20 cellular contexts compared by ENCODE assay signal in the genomic region with DNA sequence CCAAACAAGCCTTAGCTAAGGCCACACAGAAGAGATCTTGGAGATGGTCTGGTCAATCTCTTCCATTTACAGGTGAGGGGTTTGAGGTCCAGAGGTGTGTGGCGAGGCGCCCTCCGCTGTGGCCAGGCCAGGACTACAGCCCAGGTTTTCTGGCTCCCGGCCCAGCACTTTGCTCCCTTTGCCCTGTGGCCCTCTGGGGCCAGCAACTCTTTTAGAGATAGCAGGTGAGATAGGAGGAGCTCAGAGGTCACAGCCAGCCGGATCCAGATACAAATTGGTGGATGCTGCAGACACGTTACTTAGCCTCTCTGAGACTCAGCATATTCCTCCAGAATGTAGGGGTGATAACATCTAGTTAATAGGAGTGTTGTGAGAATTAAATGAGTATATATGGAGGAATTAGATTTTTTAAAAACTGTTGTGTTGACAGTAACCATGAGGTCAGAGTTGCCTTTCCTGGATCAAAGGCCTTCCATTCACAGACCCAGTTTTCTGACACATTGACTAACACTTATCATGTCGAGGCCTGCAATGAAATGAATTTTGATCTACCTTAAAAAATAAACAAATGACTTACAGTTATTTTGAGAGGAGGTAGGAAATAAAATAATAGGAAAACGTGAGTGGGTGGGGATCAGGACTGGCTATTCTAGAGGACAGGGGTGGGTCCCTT. TPM values are rescaled to one million over a fixed set of nuclear protein-coding genes. Genes with fewer than 3 reads are reported as not detected.
DNase-seq lines count a peak whose midpoint lies in the region; ATAC-seq and TF ChIP-seq lines count a peak whose summit lies in the region.
"Had no signal": no experiment of that assay in that cellular context is flagged by ENCODE, and none has a peak within 500 bp of the region (broad histone marks: within the 10 kb centered on the region; RNA-seq: fewer than 3 reads in every experiment).

No MANE protein-coding gene starts in this region.

- peak overlapping the region; percentile 27 for H3K4me2 ChIP-seq in PC-9

- H3K4me3 Mint-ChIP-seq in Calu3 (ENCODE audit: low read depth, unreplicated experiment) = no peak overlapping the region
- H3K4me3 Mint-ChIP-seq in mesothelial cell of epicardium = no peak overlapping the region
- no peak overlapping the region for H3K4me3 Mint-ChIP-seq in T-cell
- H3K4me3 Mint-ChIP-seq in activated CD4-positive, alpha-beta memory T cell treated with anti-CD3 and anti-CD28 coated beads, Interleukin-2, amount 10 ng/mL, durations not matched to agents 7 days and 5 days = no peak overlapping the region
- H3K4me3 Mint-ChIP-seq: activated T-cell treated with anti-CD3 and anti-CD28 coated beads, Interleukin-2, amount 50 U/mL, for 72 hours; naive thymus-derived CD8-positive, alpha-beta T cell had no signal

- H3K4me3 ChIP-seq in PC-9 = no peak overlapping the region
- H3K4me3 ChIP-seq: ascending aorta, lung had no signal

- CTCF ChIA-PET in Calu3 (lab: Charles Lee) (interaction anchor here (2.0 kb wide), 1 partner anchor 219 kb away, joined by 7 read pairs; no protein-coding TSS in a partner anchor), PC-9 (lab: Charles Lee) (interaction anchor here (0.6 to 1.9 kb wide), 3 partner anchors 230 to 493 kb away, joined by 4 to 7 read pairs (median 5); no protein-coding TSS in a partner anchor), T-cell (lab: Charles Lee) (interaction anchor here in 1 of 2 donors (2.0 to 4.3 kb wide), 2 partner anchors 473 kb away, joined by 5 to 21 read pairs; no protein-coding TSS in a partner anchor)
- CTCF ChIA-PET in activated CD4-positive, alpha-beta memory T cell treated with anti-CD3 and anti-CD28 coated beads, Interleukin-2, amount 10 ng/mL, durations not matched to agents 7 days and 5 days (lab: Charles Lee) = interaction anchor here (1.2 kb wide), 1 partner anchor 13 kb away, joined by 3 read pairs; no protein-coding TSS in a partner anchor

- ATAC-seq in esophagus mucosa = peak; percentile 12
- no peak for ATAC-seq in T-cell (replicated peaks in 1 of 4)
- ATAC-seq: activated naive CD4-positive, alpha-beta T cell treated with anti-CD3 and anti-CD28 coated beads, Interleukin-2, amount 50 U/mL, for 72 hours; activated T-cell treated with anti-CD3 and anti-CD28 coated beads, Interleukin-2, amount 50 U/mL, for 72 hours; naive thymus-derived CD8-positive, alpha-beta T cell had no signal

- H3K27ac ChIP-seq in PC-9 = peak overlapping the region; percentile 45
- H3K27ac ChIP-seq: ascending aorta had no signal

- no peaks in the 10 kb centered on the region for H3K27me3 ChIP-seq in PC-9 (ENCODE audit: insufficient read depth, low read depth)
- H3K27me3 ChIP-seq: ascending aorta had no signal

- POLR2A ChIA-PET in PC-9 (lab: Charles Lee; ENCODE audit: unreplicated experiment) (no interaction called here), T-cell (lab: Charles Lee) (no interaction called here)
- POLR2A ChIA-PET in activated CD4-positive, alpha-beta memory T cell treated with anti-CD3 and anti-CD28 coated beads, Interleukin-2, amount 10 ng/mL, durations not matched to agents 7 days and 5 days (lab: Charles Lee) = no interaction called here

- H3F3A ChIP-seq in PC-9 (ENCODE audit: insufficient read depth, low read depth) = peaks cover 26% of the 10 kb centered on the region

- no peak overlapping the region for H2AFZ ChIP-seq in PC-9

- intact Hi-C loops in Calu3 (cut with micrococcal nuclease; ENCODE audit: unreplicated experiment) = loop anchor here (5.0 kb wide), 1 partner anchor 553 kb away; a partner anchor contains a TSS
- intact Hi-C loops in PC-9 (cut with micrococcal nuclease; ENCODE audit: unreplicated experiment) = loop anchor here (1.0 to 10.0 kb wide), 8 partner anchors 405 to 1285 kb away; a partner anchor contains a TSS

- H3K27me3 Mint-ChIP-seq in Calu3 (ENCODE audit: unreplicated experiment) (no peaks in the 10 kb centered on the region), mesothelial cell of epicardium (ENCODE audit: low read depth) (no peaks in the 10 kb centered on the region), T-cell (peaks cover 0 to 2% of the 10 kb centered on the region in 2 donors)
- H3K27me3 Mint-ChIP-seq in activated CD4-positive, alpha-beta memory T cell treated with anti-CD3 and anti-CD28 coated beads, Interleukin-2, amount 10 ng/mL, durations not matched to agents 7 days and 5 days = no peaks in the 10 kb centered on the region

- no peaks in the 10 kb centered on the region for H3K36me3 ChIP-seq in PC-9 (ENCODE audit: low read depth)
- H3K36me3 ChIP-seq: ascending aorta had no signal

- H3K27ac Mint-ChIP-seq in Calu3 (ENCODE audit: unreplicated experiment) = peak overlapping the region; percentile 37
- H3K27ac Mint-ChIP-seq in mesothelial cell of epicardium = peak overlapping the region; percentile 50
- no peak overlapping the region for H3K27ac Mint-ChIP-seq in T-cell
- no peak overlapping the region for H3K27ac Mint-ChIP-seq in activated CD4-positive, alpha-beta memory T cell treated with anti-CD3 and anti-CD28 coated beads, Interleukin-2, amount 10 ng/mL, durations not matched to agents 7 days and 5 days
- H3K27ac Mint-ChIP-seq: activated naive CD4-positive, alpha-beta T cell treated with anti-CD3 and anti-CD28 coated beads, Interleukin-2, amount 50 U/mL, for 72 hours; activated T-cell treated with anti-CD3 and anti-CD28 coated beads, Interleukin-2, amount 50 U/mL, for 72 hours; naive thymus-derived CD8-positive, alpha-beta T cell had no signal

- no peaks in the 10 kb centered on the region for H3K9me3 Mint-ChIP-seq in Calu3 (ENCODE audit: low read depth, unreplicated experiment)
- peaks cover 7% of the 10 kb centered on the region for H3K9me3 Mint-ChIP-seq in mesothelial cell of epicardium
- H3K9me3 Mint-ChIP-seq in T-cell = no peaks in the 10 kb centered on the region
- no peaks in the 10 kb centered on the region for H3K9me3 Mint-ChIP-seq in activated CD4-positive, alpha-beta memory T cell treated with anti-CD3 and anti-CD28 coated beads, Interleukin-2, amount 10 ng/mL, durations not matched to agents 7 days and 5 days

- H3K36me3 Mint-ChIP-seq in Calu3 (ENCODE audit: insufficient read depth, unreplicated experiment) (no peaks in the 10 kb centered on the region), mesothelial cell of epicardium (no peaks in the 10 kb centered on the region), T-cell (no peaks in the 10 kb centered on the region)
- no peaks in the 10 kb centered on the region for H3K36me3 Mint-ChIP-seq in activated CD4-positive, alpha-beta memory T cell treated with anti-CD3 and anti-CD28 coated beads, Interleukin-2, amount 10 ng/mL, durations not matched to agents 7 days and 5 days (ENCODE audit: low read depth)
- H3K36me3 Mint-ChIP-seq: activated naive CD4-positive, alpha-beta T cell treated with anti-CD3 and anti-CD28 coated beads, Interleukin-2, amount 50 U/mL, for 72 hours; naive thymus-derived CD8-positive, alpha-beta T cell had no signal

- H3K9me2 ChIP-seq in PC-9 (ENCODE audit: insufficient read depth) = no peaks in the 10 kb centered on the region

- H3K9me3 ChIP-seq in PC-9 (ENCODE audit: insufficient read depth, low read depth) = no peaks in the 10 kb centered on the region
- H3K9me3 ChIP-seq: ascending aorta had no signal

- H3K79me2 ChIP-seq in PC-9 (ENCODE audit: low read depth) = no peaks in the 10 kb centered on the region

- H3K4me1 Mint-ChIP-seq in Calu3 (ENCODE audit: low read depth, unreplicated experiment) = peaks cover 29% of the 10 kb centered on the region
- H3K4me1 Mint-ChIP-seq in mesothelial cell of epicardium = peaks cover 19% of the 10 kb centered on the region
- peaks cover 0 to 4% (median 3%) of the 10 kb centered on the region in 3 donors for H3K4me1 Mint-ChIP-seq in T-cell
- no peaks in the 10 kb centered on the region for H3K4me1 Mint-ChIP-seq in activated CD4-positive, alpha-beta memory T cell treated with anti-CD3 and anti-CD28 coated beads, Interleukin-2, amount 10 ng/mL, durations not matched to agents 7 days and 5 days

- DNase-seq in Calu3 = no peak
- no peak for DNase-seq in PC-9
- no peak for DNase-seq in mesothelial cell of epicardium (ENCODE audit: low spot score in 2 of 2, unreplicated experiment in 2 of 2)
- DNase-seq in mucosa of gallbladder (ENCODE audit: low spot score) = no peak
- DNase-seq in cerebellar cortex (ENCODE audit: low spot score) = no peak
- no peak for DNase-seq in T-cell
- DNase-seq in activated CD4-positive, alpha-beta memory T cell treated with anti-CD3 and anti-CD28 coated beads, Interleukin-2, amount 10 ng/mL, durations not matched to agents 7 days and 5 days = no peak
- DNase-seq: activated T-cell treated with anti-CD3 and anti-CD28 coated beads, Interleukin-2, amount 50 U/mL, for 72 hours; GF-D8; naive thymus-derived CD8-positive, alpha-beta T cell; NCI-H1930; NCI-H2227 treated with DMSO at 0.1 percent for 48 hours; stimulated activated naive CD4-positive, alpha-beta T cell had no signal

- H4K20me1 ChIP-seq in PC-9 (ENCODE audit: insufficient read depth) = no peaks in the 10 kb centered on the region

- BruUV-seq in Calu3 (replicated peaks; lab: Mats Ljungman, UMichigan) = no TSS peak
- no TSS peak for BruUV-seq in PC-9 (replicated peaks; lab: Mats Ljungman, UMichigan)

- no peak for TF ChIP-seq CTCF in Calu3 (IDR thresholded peaks at IDR 0.05; ENCODE audit: unreplicated experiment)
- no peak for TF ChIP-seq CTCF in PC-9 (conservative IDR thresholded peaks at IDR 0.05)
- no peak for TF ChIP-seq CTCF in mesothelial cell of epicardium (IDR thresholded peaks at IDR 0.05; ENCODE audit: unreplicated experiment)

- peaks cover 39% of the 10 kb centered on the region for H3K4me1 ChIP-seq in PC-9 (replicated peaks; ENCODE audit: insufficient read depth)
- H3K4me1 ChIP-seq: ascending aorta had no signal

RNA-seq across cellular contexts. Expression of a gene that starts 16.6 kb away (rescaled TPM):
- not detected in 2 replicates for total RNA-seq in Calu3 (2022)
- not detected in 2 replicates for total RNA-seq in PC-9 (2021)
- 0.12 TPM for total RNA-seq in esophagus mucosa
- not detected in 3 replicates for total RNA-seq in mesothelial cell of epicardium
- total RNA-seq in mucosa of gallbladder = not detected
- total RNA-seq in T-cell = not detected
- total RNA-seq in activated CD4-positive, alpha-beta memory T cell treated with anti-CD3 and anti-CD28 coated beads, Interleukin-2, amount 10 ng/mL, durations not matched to agents 7 days and 5 days = not detected
- total RNA-seq: activated naive CD4-positive, alpha-beta T cell treated with anti-CD3 and anti-CD28 coated beads, Interleukin-2, amount 50 U/mL, for 72 hours; activated T-cell treated with anti-CD3 and anti-CD28 coated beads, Interleukin-2, amount 50 U/mL, for 72 hours; ascending aorta; cerebellum; fibroblast of lung; lung; naive thymus-derived CD8-positive, alpha-beta T cell; posterior vena cava had no signal

RNA-seq across cellular contexts. Expression of a gene that starts 32.7 kb away (rescaled TPM):
- total RNA-seq in Calu3 (2022) = not detected in 2 replicates
- total RNA-seq in PC-9 (2021) = not detected in 2 replicates
- not detected for total RNA-seq in esophagus mucosa
- not detected in 3 replicates for total RNA-seq in mesothelial cell of epicardium
- 0.20 TPM for total RNA-seq in mucosa of gallbladder
- not detected for total RNA-seq in T-cell
- not detected for total RNA-seq in activated CD4-positive, alpha-beta memory T cell treated with anti-CD3 and anti-CD28 coated beads, Interleukin-2, amount 10 ng/mL, durations not matched to agents 7 days and 5 days
- total RNA-seq: activated naive CD4-positive, alpha-beta T cell treated with anti-CD3 and anti-CD28 coated beads, Interleukin-2, amount 50 U/mL, for 72 hours; activated T-cell treated with anti-CD3 and anti-CD28 coated beads, Interleukin-2, amount 50 U/mL, for 72 hours; ascending aorta; cerebellum; fibroblast of lung; lung; posterior vena cava had no signal

Comparison
In these comparisons a context has a peak if more than half of its experiments do, and no peak if none do; other contexts are left out.
1. H3K27ac Mint-ChIP-seq: peak in Calu3 (single experiment) and mesothelial cell of epicardium (single experiment); none in T-cell (0 of 2) and activated CD4-positive, alpha-beta memory T cell treated with anti-CD3 and anti-CD28 coated beads, Interleukin-2, amount 10 ng/mL, durations not matched to agents 7 days and 5 days (single experiment).